In genomic region chr3:12807960-12808359, GRCh38 we compare ENCODE assay signal across 27 cellular contexts. TPM values are rescaled to one million over a fixed set of nuclear protein-coding genes. Genes with fewer than 3 reads are reported as not detected.
"Had no signal": no experiment of that assay in that cellular context is flagged by ENCODE, and none has a peak within 500 bp of the region (broad histone marks: within the 10 kb centered on the region; RNA-seq: fewer than 3 reads in every experiment).

No MANE protein-coding gene starts in this region.

- H3K4me3 Mint-ChIP-seq: activated naive CD8-positive, alpha-beta T cell treated with anti-CD3 and anti-CD28 coated beads for 36 hours had no signal

- H3K9me3 ChIP-seq: neutrophil, pancreas, right lobe of liver, SJSA1, thyroid gland had no signal

- H3K36me3 ChIP-seq: neutrophil, pancreas, right lobe of liver, SJSA1 had no signal

- H3K27me3 ChIP-seq: pancreas, right lobe of liver, SJSA1, thyroid gland had no signal

- FAIRE-seq: bronchial epithelial cell, pancreas, TTC549, urothelium cell line had no signal

- H3K4me3 ChIP-seq: pancreas, right lobe of liver, SJSA1, smooth muscle cell, thyroid gland had no signal

- H3K36me3 Mint-ChIP-seq: natural killer cell had no signal

- H3K4me1 ChIP-seq: pancreas, right lobe of liver had no signal

- H3K27ac Mint-ChIP-seq: activated naive CD8-positive, alpha-beta T cell treated with anti-CD3 and anti-CD28 coated beads for 36 hours; natural killer cell had no signal

- H3K4me1 Mint-ChIP-seq: activated T-helper 17 cell treated with anti-CD3 and anti-CD28 coated beads, Interleukin-2, amount 50 U/mL, for 72 hours had no signal

- DNase-seq: activated CD4-positive, alpha-beta T cell treated with anti-CD3 and anti-CD28 coated beads for 1 hour; activated naive CD4-positive, alpha-beta T cell treated with Interleukin-2 at 50 U/mL for 16 hours; activated naive CD8-positive, alpha-beta T cell treated with anti-CD3 and anti-CD28 coated beads for 36 hours; activated T-cell treated with anti-CD3 and anti-CD28 coated beads, Interleukin-2, amount 50 U/mL, for 1 hour; dermis blood vessel endothelial cell; effector memory CD4-positive, alpha-beta T cell; foreskin melanocyte; islet precursor cell; mammary epithelial cell; midbrain; natural killer cell; pancreas; right lobe of liver; stimulated activated CD4-positive, alpha-beta T cell treated with anti-CD3 and anti-CD28 coated beads, Interleukin-4, amount 100 ng/mL, for 1 hour; stimulated activated naive CD4-positive, alpha-beta T cell treated with Interleukin-2 at 50 U/mL for 16 hours; T-helper 1 cell; thyroid gland; WERI-Rb-1 had no signal

- H3K9me3 Mint-ChIP-seq: activated naive CD8-positive, alpha-beta T cell treated with anti-CD3 and anti-CD28 coated beads for 36 hours; activated T-helper 17 cell treated with anti-CD3 and anti-CD28 coated beads, Interleukin-2, amount 50 U/mL, for 72 hours; natural killer cell had no signal

- H3K27me3 Mint-ChIP-seq: activated naive CD8-positive, alpha-beta T cell treated with anti-CD3 and anti-CD28 coated beads for 36 hours; activated T-helper 17 cell treated with anti-CD3 and anti-CD28 coated beads, Interleukin-2, amount 50 U/mL, for 72 hours had no signal

- ATAC-seq: activated T-helper 17 cell treated with anti-CD3 and anti-CD28 coated beads, Interleukin-2, amount 50 U/mL, for 72 hours; natural killer cell; pancreas; right lobe of liver had no signal

- H3K27ac ChIP-seq: neutrophil, pancreas, right lobe of liver, SJSA1, WERI-Rb-1 had no signal

RNA-seq across cellular contexts. Expression of gene TMEM40, which starts 48.9 kb away (rescaled TPM):
- total RNA-seq: activated naive CD8-positive, alpha-beta T cell treated with anti-CD3 and anti-CD28 coated beads for 36 hours; activated T-helper 17 cell treated with anti-CD3 and anti-CD28 coated beads, Interleukin-2, amount 50 U/mL, for 72 hours; chondrocyte; dermis blood vessel endothelial cell; pancreas; pulmonary artery endothelial cell; SJSA1; thyroid gland had no signal
